In genomic region chr16:15741207-15741871, GRCh38 we compare ENCODE assay signal across 17 cellular contexts.
DNase-seq lines count a peak whose midpoint lies in the region; ATAC-seq and TF ChIP-seq lines count a peak whose summit lies in the region.
"Had no signal": no experiment of that assay in that cellular context is flagged by ENCODE, and none has a peak within 500 bp of the region (broad histone marks: within the 10 kb centered on the region; RNA-seq: fewer than 3 reads in every experiment).

No MANE protein-coding gene starts in this region.

- no peak overlapping the region for H3K4me3 Mint-ChIP-seq in activated T-cell treated with anti-CD3 and anti-CD28 coated beads, Interleukin-2, amount 50 U/mL, for 72 hours
- peak overlapping the region in 1 of 8 donors; percentile 22 for H3K4me3 Mint-ChIP-seq in CD4-positive, alpha-beta memory T cell
- H3K4me3 Mint-ChIP-seq: CD14-positive monocyte had no signal

- WGBS in gastroesophageal sphincter (ENCODE audit: low coverage in 1 of 2), 2 donors: 89 to 90% methylated on average over 6 of the region's 13 CpGs

- H3K27ac ChIP-seq in Karpas-422 (ENCODE audit: low read length): no peak overlapping the region
- peak overlapping the region in 3 of 4 donors; percentile 34 to 78 (median 60) for H3K27ac ChIP-seq in gastroesophageal sphincter
- H3K27ac ChIP-seq in CD4-positive, alpha-beta memory T cell (ENCODE audit: low read depth, low read length): no peak overlapping the region
- H3K27ac ChIP-seq: SJCRH30 had no signal

- POLR2A ChIA-PET in CD4-positive, alpha-beta memory T cell (lab: Charles Lee; ENCODE audit: partially characterized antibody): no interaction called here

- H3K36me3 ChIP-seq in Karpas-422 (ENCODE audit: insufficient read depth, low read length) (no peaks in the 10 kb centered on the region), gastroesophageal sphincter (peaks cover 0 to 100% of the 10 kb centered on the region in 2 donors)
- H3K36me3 ChIP-seq in CD4-positive, alpha-beta memory T cell (ENCODE audit: insufficient read depth, low read length): no peaks in the 10 kb centered on the region
- H3K36me3 ChIP-seq: SJCRH30 had no signal

- no peaks in the 10 kb centered on the region for H3K4me1 Mint-ChIP-seq in activated T-cell treated with anti-CD3 and anti-CD28 coated beads, Interleukin-2, amount 50 U/mL, for 72 hours (ENCODE audit: low read depth)
- H3K4me1 Mint-ChIP-seq in CD4-positive, alpha-beta memory T cell: peaks cover 0 to 5% (median 2%) of the 10 kb centered on the region in 4 donors

- TF ChIP-seq CTCF in gastroesophageal sphincter (IDR thresholded peaks at IDR 0.05): no peak

- peaks cover 0 to 6% of the 10 kb centered on the region in 2 donors for H3K9me3 Mint-ChIP-seq in activated T-cell treated with anti-CD3 and anti-CD28 coated beads, Interleukin-2, amount 50 U/mL, for 72 hours
- H3K9me3 Mint-ChIP-seq in CD4-positive, alpha-beta memory T cell: peaks cover 0 to 7% (median 3%) of the 10 kb centered on the region in 8 donors

- no peaks in the 10 kb centered on the region for H3K27me3 Mint-ChIP-seq in activated T-cell treated with anti-CD3 and anti-CD28 coated beads, Interleukin-2, amount 50 U/mL, for 72 hours (ENCODE audit: low read depth)
- H3K27me3 Mint-ChIP-seq in CD4-positive, alpha-beta memory T cell: no peaks in the 10 kb centered on the region

- no peak for DNase-seq in activated T-cell treated with anti-CD3 and anti-CD28 coated beads, Interleukin-2, amount 50 U/mL, for 72 hours
- DNase-seq in activated T-cell treated with anti-CD3 and anti-CD28 coated beads, Interleukin-2, amount 50 U/mL, for 48 hours: no peak
- DNase-seq in Karpas-422 (peak; percentile 75), NCI-H446 treated with DMSO at 0.1 percent for 48 hours (lab: John Stamatoyannopoulos, UW) (no peak)
- no peak for DNase-seq in stimulated activated CD4-positive, alpha-beta T cell treated with anti-CD3 and anti-CD28 coated beads, Interleukin-2, amount 100 ng/mL, for 48 hours
- no peak for DNase-seq in CD4-positive, alpha-beta memory T cell
- DNase-seq: KBM-7, NCI-H1092, NCI-H1436, NCI-H2029, NCI-H2227 treated with DMSO at 0.1 percent for 48 hours, NCI-H510A treated with DMSO at 0.1 percent for 48 hours, NCI-H748 treated with DMSO at 0.1 percent for 48 hours, SJCRH30, T-helper 1 cell had no signal

- no peak overlapping the region for H2AFZ ChIP-seq in Karpas-422 (ENCODE audit: low read length)

- TF ChIP-seq EP300 in gastroesophageal sphincter (IDR thresholded peaks at IDR 0.05): no peak

- H3K36me3 Mint-ChIP-seq in activated T-cell treated with anti-CD3 and anti-CD28 coated beads, Interleukin-2, amount 50 U/mL, for 72 hours (ENCODE audit: insufficient read depth in 2 of 2): peaks cover 1 to 15% of the 10 kb centered on the region in 2 donors
- H3K36me3 Mint-ChIP-seq in CD4-positive, alpha-beta memory T cell: peaks cover 38 to 48% of the 10 kb centered on the region in 2 donors

- H3K9ac ChIP-seq in Karpas-422 (ENCODE audit: low read length): no peak overlapping the region

- CTCF ChIA-PET in CD4-positive, alpha-beta memory T cell (lab: Charles Lee; ENCODE audit: partially characterized antibody): no interaction called here

- H3K27ac Mint-ChIP-seq in activated T-cell treated with anti-CD3 and anti-CD28 coated beads, Interleukin-2, amount 50 U/mL, for 72 hours: peak overlapping the region; percentile 17
- no peak overlapping the region for H3K27ac Mint-ChIP-seq in CD4-positive, alpha-beta memory T cell
- H3K27ac Mint-ChIP-seq: CD14-positive monocyte had no signal

- ATAC-seq in activated T-cell treated with anti-CD3 and anti-CD28 coated beads, Interleukin-2, amount 50 U/mL, for 72 hours (replicated peaks in 1 of 2): no peak
- no peak for ATAC-seq in gastroesophageal sphincter

- no peak overlapping the region for H3K4me3 ChIP-seq in Karpas-422 (ENCODE audit: low read length)
- no peak overlapping the region for H3K4me3 ChIP-seq in gastroesophageal sphincter
- no peak overlapping the region for H3K4me3 ChIP-seq in CD4-positive, alpha-beta memory T cell (ENCODE audit: low read length in 2 of 2)
- H3K4me3 ChIP-seq: SJCRH30 had no signal

- no peaks in the 10 kb centered on the region for H3K9me2 ChIP-seq in Karpas-422 (replicated peaks; ENCODE audit: insufficient read depth, low read length)

- TF ChIP-seq POLR2A in gastroesophageal sphincter (IDR thresholded peaks at IDR 0.05): no peak

- H3K9me3 ChIP-seq in Karpas-422 (ENCODE audit: low read length): no peaks in the 10 kb centered on the region
- no peaks in the 10 kb centered on the region for H3K9me3 ChIP-seq in gastroesophageal sphincter
- no peaks in the 10 kb centered on the region for H3K9me3 ChIP-seq in CD4-positive, alpha-beta memory T cell (ENCODE audit: control insufficient read depth in 1 of 2, low read length in 2 of 2)
- H3K9me3 ChIP-seq: SJCRH30 had no signal

- H3K27me3 ChIP-seq in Karpas-422 (ENCODE audit: low read length): no peaks in the 10 kb centered on the region
- H3K27me3 ChIP-seq in gastroesophageal sphincter: no peaks in the 10 kb centered on the region
- no peaks in the 10 kb centered on the region for H3K27me3 ChIP-seq in CD4-positive, alpha-beta memory T cell (ENCODE audit: insufficient read depth, low read length)
- H3K27me3 ChIP-seq: SJCRH30 had no signal

- no peaks in the 10 kb centered on the region for H3K79me2 ChIP-seq in Karpas-422 (ENCODE audit: low read length)

- no peaks in the 10 kb centered on the region for H4K20me1 ChIP-seq in Karpas-422 (ENCODE audit: insufficient read depth, low read depth, low read length)

- peak overlapping the region; percentile 16 for H3K4me2 ChIP-seq in Karpas-422 (ENCODE audit: low read depth, low read length, poor library complexity, severe bottlenecking)

- intact Hi-C loops in CD4-positive, alpha-beta memory T cell (cut with micrococcal nuclease): no loop called here

- peaks cover 14% of the 10 kb centered on the region for H3K4me1 ChIP-seq in Karpas-422 (ENCODE audit: low read length)
- peaks cover 0 to 82% (median 0%) of the 10 kb centered on the region in 3 donors for H3K4me1 ChIP-seq in gastroesophageal sphincter
- no peaks in the 10 kb centered on the region for H3K4me1 ChIP-seq in CD4-positive, alpha-beta memory T cell (ENCODE audit: insufficient read depth, low read length)

Comparison
In these comparisons a context has a peak if more than half of its experiments do, and no peak if none do; other contexts are left out.
1. H3K27ac ChIP-seq: peak in gastroesophageal sphincter (3 of 4); none in Karpas-422 (single experiment) and CD4-positive, alpha-beta memory T cell (single experiment).